Comparison of ENCODE assay signal across 25 cellular contexts in genomic region chr12:3354586-3354985, GRCh38.
DNase-seq lines count a peak whose midpoint lies in the region; ATAC-seq, FAIRE-seq and TF ChIP-seq lines count a peak whose summit lies in the region.
"Had no signal": no experiment of that assay in that cellular context is flagged by ENCODE, and none has a peak within 500 bp of the region (broad histone marks: within the 10 kb centered on the region; RNA-seq: fewer than 3 reads in every experiment).

No MANE protein-coding gene starts in this region.

- TF ChIP-seq POLR2A in H1 (IDR thresholded peaks at IDR 0.05; ENCODE audit: control extremely low read depth in 1 of 2, low read depth in 2 of 2, low read length in 2 of 2) (no peak), stomach (IDR thresholded peaks at IDR 0.05) (no peak)

- H2BK15ac ChIP-seq in H1 (ENCODE audit: low read length): no peak overlapping the region

- no peak overlapping the region for H3K27ac ChIP-seq in H1 (ENCODE audit: low read depth, low read length)
- no peak overlapping the region for H3K27ac ChIP-seq in stomach
- H3K27ac ChIP-seq in upper lobe of right lung: no peak overlapping the region
- H3K27ac ChIP-seq: 22Rv1, BLaER1, C4-2B, GM23248 had no signal

- no peak overlapping the region for H3K4me3 ChIP-seq in H1 (ENCODE audit: extremely low read depth in 1 of 4, insufficient read depth in 2 of 4, low read depth in 3 of 4, low read length in 4 of 4)
- H3K4me3 ChIP-seq in stomach: no peak overlapping the region
- no peak overlapping the region for H3K4me3 ChIP-seq in upper lobe of right lung
- H3K4me3 ChIP-seq: BLaER1, GM12878, GM23248 had no signal

- DNase-seq in activated effector memory CD4-positive, alpha-beta T cell treated with anti-CD3 and anti-CD28 coated beads, Interleukin-2, amount 50 U/mL, for 16 hours: peak; percentile 37
- DNase-seq in activated effector memory CD4-positive, alpha-beta T cell treated with Interleukin-2 at 50 U/mL for 16 hours: no peak
- peak; percentile 24 for DNase-seq in CD14-positive monocyte (ENCODE audit: low spot score)
- no peak for DNase-seq in H1 (ENCODE audit: low read depth in 1 of 2, low spot score in 2 of 2)
- peak; percentile 13 for DNase-seq in stomach
- DNase-seq in NCI-H2107 treated with DMSO at 0.1 percent for 48 hours (lab: John Stamatoyannopoulos, UW; ENCODE audit: unreplicated experiment): no peak
- no peak for DNase-seq in upper lobe of right lung
- DNase-seq in MCF 10A (ENCODE audit: unreplicated experiment): no peak
- DNase-seq: CD4-positive, alpha-beta T cell; CD8-positive, alpha-beta memory T cell; DMS 273 treated with DMSO at 0.1 percent for 48 hours; DMS79; EL; GDM1; GM23248; H9 had no signal

- H3K4me2 ChIP-seq in H1 (ENCODE audit: insufficient read depth in 1 of 2, low read depth in 2 of 2, low read length in 2 of 2): no peak overlapping the region
- H3K4me2 ChIP-seq: BLaER1 had no signal

- POLR2A ChIA-PET in H1 (lab: Charles Lee; ENCODE audit: partially characterized antibody): no interaction called here
- POLR2A ChIA-PET in MCF 10A (lab: Yijun Ruan, JAX): no interaction called here

- no peak overlapping the region for H3K18ac ChIP-seq in H1 (ENCODE audit: extremely low read depth, low read length)

- H2BK12ac ChIP-seq in H1 (ENCODE audit: low read depth, low read length): no peak overlapping the region

- TF ChIP-seq RAD21 in H1 (IDR thresholded peaks at IDR 0.05 in 1 of 2, conservative IDR thresholded peaks at IDR 0.05 in 1 of 2; ENCODE audit: low read depth in 2 of 2, low read length in 2 of 2): no peak

- H3K27me3 ChIP-seq in H1 (replicated peaks in 1 of 4; ENCODE audit: control insufficient read depth in 3 of 4, extremely low read depth in 1 of 4, insufficient read depth in 3 of 4, low read length in 3 of 4): no peaks in the 10 kb centered on the region
- peaks cover 0 to 40% (median 0%) of the 10 kb centered on the region in 3 donors for H3K27me3 ChIP-seq in stomach
- H3K27me3 ChIP-seq in upper lobe of right lung: peaks cover 4% of the 10 kb centered on the region
- H3K27me3 ChIP-seq: BLaER1 had no signal

- no peak overlapping the region for H4K5ac ChIP-seq in H1 (ENCODE audit: insufficient read length, low read depth, low read length)

- no peak overlapping the region for H3K23ac ChIP-seq in H1 (ENCODE audit: insufficient read length)

- BruUV-seq in MCF 10A (replicated peaks; lab: Mats Ljungman, UMichigan): no TSS peak

- no peaks in the 10 kb centered on the region for H3K9me3 ChIP-seq in H1 (ENCODE audit: insufficient read depth in 2 of 2, low read depth in 1 of 2, low read length in 1 of 2)
- no peaks in the 10 kb centered on the region for H3K9me3 ChIP-seq in stomach
- H3K9me3 ChIP-seq in upper lobe of right lung: no peaks in the 10 kb centered on the region
- H3K9me3 ChIP-seq: BLaER1 had no signal

- no peaks in the 10 kb centered on the region for H3K79me2 ChIP-seq in H1 (ENCODE audit: control insufficient read depth in 1 of 2, insufficient read depth in 2 of 2, low read length in 2 of 2)

- WGBS in H1 (ENCODE audit: extremely low coverage in 1 of 2, insufficient coverage in 1 of 2, insufficient read length in 1 of 2, insufficient replicate concordance in 2 of 2, low coverage in 1 of 2, low lambda C conversion rate in 2 of 2, missing lambda C conversion rate in 1 of 2), 2 experiments: 96% methylated on average over 3 of the region's 3 CpGs; no CpG with 5 or more reads in 1 of the 2 experiments
- 83 to 92% (median 88%) methylated on average over 3 of the region's 3 CpGs for WGBS in stomach, 5 donors

- no peak overlapping the region for H3K56ac ChIP-seq in H1 (replicated peaks; ENCODE audit: insufficient read length, low read depth, low read length)

- no peak overlapping the region for H3K4ac ChIP-seq in H1 (replicated peaks; ENCODE audit: insufficient read length, low read depth, low read length)

- H3K9me3 Mint-ChIP-seq in CD14-positive monocyte (peaks cover 0 to 2% (median 0%) of the 10 kb centered on the region in 7 donors), MCF 10A (ENCODE audit: unreplicated experiment) (no peaks in the 10 kb centered on the region)
- H3K9me3 Mint-ChIP-seq: CD4-positive, alpha-beta T cell; CD8-positive, alpha-beta memory T cell; H9 had no signal

- no peaks in the 10 kb centered on the region for H3K36me3 Mint-ChIP-seq in CD14-positive monocyte
- H3K36me3 Mint-ChIP-seq in MCF 10A (ENCODE audit: insufficient read depth, unreplicated experiment): no peaks in the 10 kb centered on the region
- H3K36me3 Mint-ChIP-seq: CD8-positive, alpha-beta memory T cell had no signal

- no peaks in the 10 kb centered on the region for H4K20me1 ChIP-seq in H1 (replicated peaks in 1 of 2; ENCODE audit: control insufficient read depth in 1 of 2, insufficient read depth in 2 of 2, low read length in 2 of 2)
- H4K20me1 ChIP-seq: BLaER1 had no signal

- FAIRE-seq in H1 (lab: Jason Lieb, UNC): no peak
- FAIRE-seq: A204.1, D721Med, GM12878, GM19239 had no signal

- no peak overlapping the region for H2BK20ac ChIP-seq in H1 (ENCODE audit: low read length)

- H2BK5ac ChIP-seq in H1 (ENCODE audit: low read depth, low read length): peak overlapping the region; percentile 41; the same call in 1 of the 2 replicates

- CTCF ChIA-PET in H1 (lab: Charles Lee; ENCODE audit: partially characterized antibody): interaction anchor here (1.1 to 8.8 kb wide), 8 partner anchors 10 to 272 kb away, joined by 3 to 53 read pairs (median 6); no protein-coding TSS in a partner anchor
- CTCF ChIA-PET in MCF 10A (lab: Yijun Ruan, JAX): interaction anchor here (0.5 to 1.3 kb wide), 4 partner anchors 11 to 1171 kb away, joined by 3 to 4 read pairs (median 4); no protein-coding TSS in a partner anchor

- no peak for ATAC-seq in upper lobe of right lung
- ATAC-seq: GM12878, HCT116 had no signal

- no peak overlapping the region for H2AFZ ChIP-seq in H1 (ENCODE audit: low read length)
- H2AFZ ChIP-seq: GM23248 had no signal

- H4K8ac ChIP-seq in H1 (ENCODE audit: extremely low read depth, insufficient read depth, low read length): no peak overlapping the region

- no peak overlapping the region for H4K91ac ChIP-seq in H1 (replicated peaks; ENCODE audit: insufficient read length, low read length)

- H3K27me3 Mint-ChIP-seq in CD14-positive monocyte (ENCODE audit: low read depth in 3 of 3): peaks cover 2 to 8% (median 4%) of the 10 kb centered on the region in 3 donors
- no peaks in the 10 kb centered on the region for H3K27me3 Mint-ChIP-seq in MCF 10A (ENCODE audit: insufficient read depth, unreplicated experiment)

- no peak overlapping the region for H3K4me3 Mint-ChIP-seq in CD14-positive monocyte
- no peak overlapping the region for H3K4me3 Mint-ChIP-seq in MCF 10A (ENCODE audit: unreplicated experiment)
- H3K4me3 Mint-ChIP-seq: B cell; CD4-positive, alpha-beta T cell; CD8-positive, alpha-beta memory T cell; H9 had no signal

- intact Hi-C loops in CD14-positive monocyte (cut with micrococcal nuclease) (no loop called here), stomach (cut with DNase I; ENCODE audit: low total_unique reads) (no loop called here), upper lobe of right lung (cut with DNase I) (no loop called here), MCF 10A (cut with micrococcal nuclease) (no loop called here)

- TF ChIP-seq CTCF in CD14-positive monocyte (IDR thresholded peaks at IDR 0.05) (no peak), H1 (IDR thresholded peaks at IDR 0.05; ENCODE audit: control extremely low read depth in 1 of 3, insufficient read depth in 1 of 3, low read depth in 1 of 3, low read length in 3 of 3) (no peak), stomach (IDR thresholded peaks at IDR 0.05) (no peak), upper lobe of right lung (IDR thresholded peaks at IDR 0.05) (no peak), MCF 10A (IDR thresholded peaks at IDR 0.05; ENCODE audit: unreplicated experiment) (no peak)

- H3K23me2 ChIP-seq in H1 (ENCODE audit: low read depth, low read length): no peaks in the 10 kb centered on the region; the same call in 1 of the 2 replicates

- H2BK120ac ChIP-seq in H1 (replicated peaks; ENCODE audit: low read depth, low read length): no peak overlapping the region

- H3K14ac ChIP-seq in H1 (ENCODE audit: insufficient read length): no peak overlapping the region

- H3K27ac Mint-ChIP-seq in CD14-positive monocyte: no peak overlapping the region
- no peak overlapping the region for H3K27ac Mint-ChIP-seq in MCF 10A (ENCODE audit: low read depth, unreplicated experiment)
- H3K27ac Mint-ChIP-seq: B cell; CD4-positive, alpha-beta T cell; CD8-positive, alpha-beta memory T cell; H9 had no signal

- no peak overlapping the region for H2AK5ac ChIP-seq in H1 (ENCODE audit: low read depth, low read length)

- no peak overlapping the region for H3K9ac ChIP-seq in H1 (replicated peaks in 1 of 4; ENCODE audit: extremely low read depth in 1 of 4, low read depth in 3 of 4, low read length in 3 of 4)
- H3K9ac ChIP-seq: BLaER1, GM23248 had no signal

- H3K36me3 ChIP-seq in H1 (ENCODE audit: control insufficient read depth in 2 of 4, insufficient read depth in 4 of 4, low read length in 3 of 4) (no peaks in the 10 kb centered on the region), stomach (no peaks in the 10 kb centered on the region), upper lobe of right lung (no peaks in the 10 kb centered on the region)
- H3K36me3 ChIP-seq: BLaER1 had no signal

- no peaks in the 10 kb centered on the region for H3K79me1 ChIP-seq in H1 (ENCODE audit: low read depth, low read length)

- H3K4me1 Mint-ChIP-seq in CD14-positive monocyte (no peaks in the 10 kb centered on the region), MCF 10A (ENCODE audit: insufficient read depth, unreplicated experiment) (no peaks in the 10 kb centered on the region)
- H3K4me1 Mint-ChIP-seq: B cell; CD8-positive, alpha-beta memory T cell had no signal

- H3K4me1 ChIP-seq in H1 (replicated peaks in 1 of 4; ENCODE audit: control insufficient read depth in 3 of 4, insufficient read depth in 4 of 4, low read length in 3 of 4) (no peaks in the 10 kb centered on the region; a peak in 1 of 7 replicates), stomach (no peaks in the 10 kb centered on the region), upper lobe of right lung (no peaks in the 10 kb centered on the region)
- H3K4me1 ChIP-seq: BLaER1 had no signal

- TF ChIP-seq EP300 in H1 (IDR thresholded peaks at IDR 0.05; ENCODE audit: borderline replicate concordance in 1 of 2, low read depth in 2 of 2, low read length in 2 of 2) (no peak), stomach (IDR thresholded peaks at IDR 0.05) (no peak)

TF ChIP-seq in H1, 55 proteins besides CTCF, POLR2A, EP300 and RAD21 (continues in another document):
- TF ChIP-seq SIN3A (conservative IDR thresholded peaks at IDR 0.05 in 1 of 2, IDR thresholded peaks at IDR 0.05 in 1 of 2; ENCODE audit: low read depth in 1 of 2, low read length in 2 of 2) (no peak), CREB1 (IDR thresholded peaks at IDR 0.05) (no peak), MAFK (IDR thresholded peaks at IDR 0.05; ENCODE audit: low read depth, low read length) (no peak), RNF2 (IDR thresholded peaks at IDR 0.05; ENCODE audit: borderline replicate concordance, low read depth, low read length, missing control alignments, poor library complexity, severe bottlenecking) (no peak)

Comparison
In these comparisons a context has a peak if more than half of its experiments do, and no peak if none do; other contexts are left out.
1. DNase-seq: peak in activated effector memory CD4-positive, alpha-beta T cell treated with anti-CD3 and anti-CD28 coated beads, Interleukin-2, amount 50 U/mL, for 16 hours (single experiment), CD14-positive monocyte (single experiment) and stomach (single experiment); none in activated effector memory CD4-positive, alpha-beta T cell treated with Interleukin-2 at 50 U/mL for 16 hours (single experiment), H1 (0 of 2), NCI-H2107 treated with DMSO at 0.1 percent for 48 hours (single experiment), upper lobe of right lung (single experiment) and MCF 10A (single experiment).